In genomic region chr5:111158105-111158744, GRCh38 we compare ENCODE assay signal across 8 cellular contexts.
A peak's percentile ranks its signal among the peaks of the same experiment; 100 is the strongest.
DNase-seq lines count a peak whose midpoint lies in the region; ATAC-seq and TF ChIP-seq lines count a peak whose summit lies in the region.

No MANE protein-coding gene starts in this region.

- ATAC-seq in GM19452 (IDR thresholded peaks at IDR 0.05; ENCODE audit: unreplicated experiment) (peak; percentile 81), RWPE2 (ENCODE audit: low read depth) (peak; percentile 85), upper lobe of right lung (peak; percentile 89)

- no peaks in the 10 kb centered on the region for H3K4me1 ChIP-seq in RWPE2 (ENCODE audit: insufficient read depth, poor library complexity, severe bottlenecking)
- no peaks in the 10 kb centered on the region for H3K4me1 ChIP-seq in parathyroid adenoma
- no peaks in the 10 kb centered on the region for H3K4me1 ChIP-seq in upper lobe of right lung

- H3K27me3 ChIP-seq in RWPE2 (ENCODE audit: insufficient read depth, poor library complexity, severe bottlenecking) (no peaks in the 10 kb centered on the region), parathyroid adenoma (ENCODE audit: control insufficient read depth, insufficient read depth, low read length) (no peaks in the 10 kb centered on the region), upper lobe of right lung (no peaks in the 10 kb centered on the region)

- H3K9me3 ChIP-seq in RWPE2 (ENCODE audit: severe bottlenecking) (no peaks in the 10 kb centered on the region), parathyroid adenoma (ENCODE audit: control insufficient read depth, low read length) (no peaks in the 10 kb centered on the region), upper lobe of right lung (no peaks in the 10 kb centered on the region)

- no peak overlapping the region for H3K9ac ChIP-seq in parathyroid adenoma

- TF ChIP-seq CTCF in RWPE2 (IDR thresholded peaks at IDR 0.05; ENCODE audit: poor library complexity, severe bottlenecking): peak; percentile 100
- TF ChIP-seq CTCF in parathyroid adenoma (IDR thresholded peaks at IDR 0.05): peak; percentile 99
- peak; percentile 100 for TF ChIP-seq CTCF in upper lobe of right lung (IDR thresholded peaks at IDR 0.05)

- no peak overlapping the region for H3K27ac ChIP-seq in RWPE2 (ENCODE audit: poor library complexity, severe bottlenecking)
- no peak overlapping the region for H3K27ac ChIP-seq in parathyroid adenoma
- H3K27ac ChIP-seq in upper lobe of right lung: no peak overlapping the region

- intact Hi-C loops in upper lobe of right lung (cut with DNase I): no loop called here

- DNase-seq in COLO668 (lab: John Stamatoyannopoulos, UW; ENCODE audit: unreplicated experiment): peak; percentile 43
- peak; percentile 3 for DNase-seq in KG1 (lab: John Stamatoyannopoulos, UW)
- no peak for DNase-seq in RWPE2 (ENCODE audit: low spot score)
- DNase-seq in activated T-helper 9 cell treated with anti-CD3 and anti-CD28 coated beads, Interleukin-2, amount 50 U/mL, for 16 hours (ENCODE audit: low read depth): peak; percentile 61
- peak; percentile 62 for DNase-seq in foreskin melanocyte
- no peak for DNase-seq in upper lobe of right lung

- no peaks in the 10 kb centered on the region for H3K79me2 ChIP-seq in parathyroid adenoma

- no peaks in the 10 kb centered on the region for H3K36me3 ChIP-seq in RWPE2 (ENCODE audit: low read depth)
- no peaks in the 10 kb centered on the region for H3K36me3 ChIP-seq in parathyroid adenoma (ENCODE audit: control insufficient read depth, insufficient read depth, low read length)
- no peaks in the 10 kb centered on the region for H3K36me3 ChIP-seq in upper lobe of right lung

- H2AFZ ChIP-seq in parathyroid adenoma: peak overlapping the region; percentile 25

- H3K4me3 ChIP-seq in RWPE2 (ENCODE audit: severe bottlenecking): no peak overlapping the region
- no peak overlapping the region for H3K4me3 ChIP-seq in parathyroid adenoma (ENCODE audit: low read depth, low read length)
- H3K4me3 ChIP-seq in upper lobe of right lung: no peak overlapping the region

- no peak overlapping the region for H3K4me2 ChIP-seq in parathyroid adenoma (ENCODE audit: low read length)

Comparison
In these comparisons a context has a peak if more than half of its experiments do, and no peak if none do; other contexts are left out.
1. DNase-seq: peak in COLO668 (single experiment), KG1 (single experiment), activated T-helper 9 cell treated with anti-CD3 and anti-CD28 coated beads, Interleukin-2, amount 50 U/mL, for 16 hours (single experiment) and foreskin melanocyte (single experiment); none in RWPE2 (single experiment) and upper lobe of right lung (single experiment).
2. Peak in every context shown above with its lines, with median percentiles within 50 percentile points of each other: ATAC-seq and CTCF ChIP-seq.